ENCODE assay signal across 8 cellular contexts in genomic region chr10:73940634-73941221, GRCh38. TPM values are rescaled to one million over a fixed set of nuclear protein-coding genes. Genes with fewer than 3 reads are reported as not detected.
DNase-seq lines count a peak whose midpoint lies in the region; ATAC-seq, FAIRE-seq and TF ChIP-seq lines count a peak whose summit lies in the region.

No MANE protein-coding gene starts in this region.

- peaks cover 9% of the 10 kb centered on the region for H3K27me3 Mint-ChIP-seq in activated CD4-positive, alpha-beta T cell treated with anti-CD3 and anti-CD28 coated beads, Interleukin-2, amount 10 ng/mL, durations not matched to agents 24 days and 14 days

- intact Hi-C loops in activated CD4-positive, alpha-beta T cell treated with anti-CD3 and anti-CD28 coated beads, Interleukin-2, amount 10 ng/mL, durations not matched to agents 24 days and 14 days (cut with micrococcal nuclease), result loop anchor here (1.0 kb wide), 2 partner anchors 54 to 91 kb away; no protein-coding TSS in a partner anchor
- intact Hi-C loops in colonic mucosa (cut with DNase I), result loop anchor here (2.0 kb wide), 1 partner anchor 54 kb away; no protein-coding TSS in a partner anchor

- no peak for ATAC-seq in HG03175 (IDR thresholded peaks at IDR 0.05; ENCODE audit: unreplicated experiment)

- peak overlapping the region; percentile 41 for H3K27ac Mint-ChIP-seq in activated CD4-positive, alpha-beta T cell treated with anti-CD3 and anti-CD28 coated beads, Interleukin-2, amount 10 ng/mL, durations not matched to agents 24 days and 14 days

- TF ChIP-seq CTCF in D721Med (IDR thresholded peaks at IDR 0.05; ENCODE audit: insufficient read depth, missing control alignments) (peak; percentile 76), colonic mucosa (IDR thresholded peaks at IDR 0.05) (peak; percentile 89), liver (IDR thresholded peaks at IDR 0.05; ENCODE audit: low read depth, low read length, missing input control) (peak; percentile 76)

- peak; percentile 89 to 95 for TF ChIP-seq RAD21 in liver (IDR thresholded peaks at IDR 0.05)

- FAIRE-seq in D721Med (lab: Jason Lieb, UNC), result no peak

- WGBS in liver, result 11% methylated on average over 28 of the region's 28 CpGs

- H3K9ac ChIP-seq in colonic mucosa (ENCODE audit: low read depth in 2 of 2, low read length in 2 of 2), result peak overlapping the region; percentile 55 to 56
- H3K9ac ChIP-seq in liver (ENCODE audit: low read depth in 1 of 2, low read length in 2 of 2), result no peak overlapping the region

- H3K27ac ChIP-seq in colonic mucosa, result no peak overlapping the region
- H3K27ac ChIP-seq in liver (ENCODE audit: low read depth in 1 of 2, low read length in 2 of 2), result peak overlapping the region; percentile 28 to 43

- H3K27me3 ChIP-seq in colonic mucosa, result no peaks in the 10 kb centered on the region
- H3K27me3 ChIP-seq in liver (ENCODE audit: control insufficient read depth in 4 of 4, insufficient read depth in 4 of 4, low read length in 3 of 4), result no peaks in the 10 kb centered on the region

- H3K4me1 ChIP-seq in colonic mucosa (peaks cover 7% of the 10 kb centered on the region), liver (ENCODE audit: control insufficient read depth in 4 of 4, insufficient read depth in 4 of 4, low read length in 3 of 4) (peaks cover 0 to 6% (median 4%) of the 10 kb centered on the region in 4 donors)

- peak overlapping the region; percentile 51 for H3K4me3 Mint-ChIP-seq in activated CD4-positive, alpha-beta T cell treated with anti-CD3 and anti-CD28 coated beads, Interleukin-2, amount 10 ng/mL, durations not matched to agents 24 days and 14 days

- H3K36me3 ChIP-seq in colonic mucosa (no peaks in the 10 kb centered on the region), liver (ENCODE audit: control insufficient read depth in 4 of 4, insufficient read depth in 3 of 4, low read depth in 1 of 4, low read length in 3 of 4) (no peaks in the 10 kb centered on the region)

- H3K36me3 Mint-ChIP-seq in activated CD4-positive, alpha-beta T cell treated with anti-CD3 and anti-CD28 coated beads, Interleukin-2, amount 10 ng/mL, durations not matched to agents 24 days and 14 days (ENCODE audit: low read depth), result no peaks in the 10 kb centered on the region

- H3K4me3 ChIP-seq in colonic mucosa (peak overlapping the region; percentile 6), liver (ENCODE audit: low read depth in 1 of 3, low read length in 3 of 3) (no peak overlapping the region)

- H3K9me3 ChIP-seq in colonic mucosa (no peaks in the 10 kb centered on the region), liver (ENCODE audit: control insufficient read depth in 4 of 4, low read length in 3 of 4) (no peaks in the 10 kb centered on the region)

- peaks cover 18% of the 10 kb centered on the region for H3K4me1 Mint-ChIP-seq in activated CD4-positive, alpha-beta T cell treated with anti-CD3 and anti-CD28 coated beads, Interleukin-2, amount 10 ng/mL, durations not matched to agents 24 days and 14 days

- H3K9me3 Mint-ChIP-seq in activated CD4-positive, alpha-beta T cell treated with anti-CD3 and anti-CD28 coated beads, Interleukin-2, amount 10 ng/mL, durations not matched to agents 24 days and 14 days, result no peaks in the 10 kb centered on the region

- DNase-seq in D721Med (ENCODE audit: insufficient read length, low spot score), result no peak
- DNase-seq in GOT3 (lab: John Stamatoyannopoulos, UW), result peak; percentile 42
- peak; percentile 32 for DNase-seq in NCI-H1694 treated with DMSO at 0.1 percent for 48 hours (lab: John Stamatoyannopoulos, UW)
- peak; percentile 97 for DNase-seq in activated CD4-positive, alpha-beta T cell treated with anti-CD3 and anti-CD28 coated beads, Interleukin-2, amount 10 ng/mL, durations not matched to agents 24 days and 14 days
- peak; percentile 89 for DNase-seq in colonic mucosa
- DNase-seq in stimulated activated CD4-positive, alpha-beta T cell treated with anti-CD3 and anti-CD28 coated beads, Interleukin-4, amount 100 ng/mL, for 1 hour, result peak; percentile 84

TF ChIP-seq in liver, 16 proteins besides CTCF, POLR2A, EP300 and RAD21:
- TF ChIP-seq YY1 (IDR thresholded peaks at IDR 0.05) (no peak), HNF4G (IDR thresholded peaks at IDR 0.05) (no peak), ZBTB33 (IDR thresholded peaks at IDR 0.05) (no peak), GABPA (IDR thresholded peaks at IDR 0.05 in 1 of 2, conservative IDR thresholded peaks at IDR 0.05 in 1 of 2) (no peak), SP1 (IDR thresholded peaks at IDR 0.05) (no peak), RXRA (IDR thresholded peaks at IDR 0.05) (peak in 1 of 2 donors; percentile 10), NR2F2 (IDR thresholded peaks at IDR 0.05) (peak; percentile 39), FOXA1 (IDR thresholded peaks at IDR 0.05) (no peak), FOXA2 (IDR thresholded peaks at IDR 0.05) (no peak), MAX (IDR thresholded peaks at IDR 0.05) (no peak)
- TF ChIP-seq, protein P1, sequence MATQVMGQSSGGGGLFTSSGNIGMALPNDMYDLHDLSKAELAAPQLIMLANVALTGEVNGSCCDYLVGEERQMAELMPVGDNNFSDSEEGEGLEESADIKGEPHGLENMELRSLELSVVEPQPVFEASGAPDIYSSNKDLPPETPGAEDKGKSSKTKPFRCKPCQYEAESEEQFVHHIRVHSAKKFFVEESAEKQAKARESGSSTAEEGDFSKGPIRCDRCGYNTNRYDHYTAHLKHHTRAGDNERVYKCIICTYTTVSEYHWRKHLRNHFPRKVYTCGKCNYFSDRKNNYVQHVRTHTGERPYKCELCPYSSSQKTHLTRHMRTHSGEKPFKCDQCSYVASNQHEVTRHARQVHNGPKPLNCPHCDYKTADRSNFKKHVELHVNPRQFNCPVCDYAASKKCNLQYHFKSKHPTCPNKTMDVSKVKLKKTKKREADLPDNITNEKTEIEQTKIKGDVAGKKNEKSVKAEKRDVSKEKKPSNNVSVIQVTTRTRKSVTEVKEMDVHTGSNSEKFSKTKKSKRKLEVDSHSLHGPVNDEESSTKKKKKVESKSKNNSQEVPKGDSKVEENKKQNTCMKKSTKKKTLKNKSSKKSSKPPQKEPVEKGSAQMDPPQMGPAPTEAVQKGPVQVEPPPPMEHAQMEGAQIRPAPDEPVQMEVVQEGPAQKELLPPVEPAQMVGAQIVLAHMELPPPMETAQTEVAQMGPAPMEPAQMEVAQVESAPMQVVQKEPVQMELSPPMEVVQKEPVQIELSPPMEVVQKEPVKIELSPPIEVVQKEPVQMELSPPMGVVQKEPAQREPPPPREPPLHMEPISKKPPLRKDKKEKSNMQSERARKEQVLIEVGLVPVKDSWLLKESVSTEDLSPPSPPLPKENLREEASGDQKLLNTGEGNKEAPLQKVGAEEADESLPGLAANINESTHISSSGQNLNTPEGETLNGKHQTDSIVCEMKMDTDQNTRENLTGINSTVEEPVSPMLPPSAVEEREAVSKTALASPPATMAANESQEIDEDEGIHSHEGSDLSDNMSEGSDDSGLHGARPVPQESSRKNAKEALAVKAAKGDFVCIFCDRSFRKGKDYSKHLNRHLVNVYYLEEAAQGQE (IDR thresholded peaks at IDR 0.05), result no peak

RNA-seq across cellular contexts. Expression of gene PLAU, which starts 29.8 kb away (rescaled TPM):
- total RNA-seq in activated CD4-positive, alpha-beta T cell treated with anti-CD3 and anti-CD28 coated beads, Interleukin-2, amount 10 ng/mL, durations not matched to agents 24 days and 14 days, result 0.57 and 0.72 TPM in 2 replicates
- total RNA-seq in colonic mucosa, result 10 to 100 TPM in 1 of 2 donors, 1 to 10 TPM in 1; 4.0 to 11.4 TPM
- total RNA-seq in liver, result 1 to 10 TPM in 1 of 2 donors, under 1 TPM in 1; 0.67 to 1.0 TPM
- polyA plus RNA-seq in liver, result under 1 TPM; 0.40 to 0.91 TPM

RNA-seq across cellular contexts. Expression of gene VCL, which starts 57.2 kb away (rescaled TPM):
- 26.1 and 26.8 TPM in 2 replicates for total RNA-seq in activated CD4-positive, alpha-beta T cell treated with anti-CD3 and anti-CD28 coated beads, Interleukin-2, amount 10 ng/mL, durations not matched to agents 24 days and 14 days
- total RNA-seq in colonic mucosa (100 to 1,000 TPM in 1 of 2 donors, 10 to 100 TPM in 1; 99.9 to 179 TPM), liver (10 to 100 TPM; 20.6 to 37.8 TPM)
- polyA plus RNA-seq in liver, result 10 to 100 TPM in 1 of 2 donors, 1 to 10 TPM in 1; 4.3 to 14.0 TPM

Comparison
In these comparisons a context has a peak if more than half of its experiments do, and no peak if none do; other contexts are left out.
1. H3K9ac ChIP-seq: peak in colonic mucosa (2 of 2); none in liver (0 of 2).
2. Peak in every context shown above with its lines, with median percentiles within 50 percentile points of each other: CTCF ChIP-seq.